Comparison of ENCODE assay signal across 8 cellular contexts in genomic region chr3:31532587-31533168, GRCh38. TPM values are rescaled to one million over a fixed set of nuclear protein-coding genes. Genes with fewer than 3 reads are reported as not detected.
DNase-seq lines count a peak whose midpoint lies in the region; ATAC-seq and TF ChIP-seq lines count a peak whose summit lies in the region.

STT3B (plus strand) TSS chr3:31532925; CDS start chr3:31532999, 74 bp downstream.

- WGBS in body of pancreas, 2 donors, result 0 to 1% methylated on average over 17 to 63 of the region's 68 CpGs
- 1% methylated on average over 58 of the region's 68 CpGs for WGBS in smooth muscle cell (ENCODE audit: low lambda C conversion rate)

- no peak within 1 kb of the TSS; the same call in 2 of the 3 replicates for H3K4me3 Mint-ChIP-seq in GM23338
- peak within 1 kb of the TSS; percentile 98 for H3K4me3 Mint-ChIP-seq in T-helper 1 cell treated with Interleukin-12 subunit alpha and Interleukin-12 subunit beta and Interleukin-4 antibody, amounts not matched to agents 30 μg/mL and 1 μg/mL, for 36 hours

- H3K36me3 ChIP-seq in GM23338 (ENCODE audit: insufficient read depth) (no peaks in the 10 kb centered on the region), body of pancreas (replicated peaks in 1 of 2; ENCODE audit: insufficient read depth in 1 of 2, low read depth in 2 of 2) (no peaks in the 10 kb centered on the region), iPS-20b (ENCODE audit: insufficient read depth, low read depth, low read length) (no peaks in the 10 kb centered on the region), smooth muscle cell (ENCODE audit: low read depth) (no peaks in the 10 kb centered on the region)

- POLR2A ChIA-PET in GM10248 (lab: Yijun Ruan, JAX), result interaction anchor here (0.7 to 2.4 kb wide), 10 partner anchors 13 to 297 kb away, joined by 3 to 12 read pairs (median 4); no protein-coding TSS in a partner anchor

- H3K9me3 Mint-ChIP-seq in GM23338, result no peaks in the 10 kb centered on the region; the same call in 2 of the 3 replicates
- no peaks in the 10 kb centered on the region for H3K9me3 Mint-ChIP-seq in T-helper 1 cell treated with Interleukin-12 subunit alpha and Interleukin-12 subunit beta and Interleukin-4 antibody, amounts not matched to agents 30 μg/mL and 1 μg/mL, for 36 hours

- H4K20me1 ChIP-seq in GM23338 (replicated peaks; ENCODE audit: insufficient read depth) (peaks cover 35% of the 10 kb centered on the region), smooth muscle cell (ENCODE audit: low read depth) (peaks cover 47% of the 10 kb centered on the region)

- H3K79me2 ChIP-seq in GM23338 (replicated peaks; ENCODE audit: insufficient read depth), result peaks cover 44% of the 10 kb centered on the region
- peaks cover 47% of the 10 kb centered on the region for H3K79me2 ChIP-seq in smooth muscle cell (ENCODE audit: low read depth)

- TF ChIP-seq CTCF in GM10248 (IDR thresholded peaks at IDR 0.05; ENCODE audit: control extremely low read depth, extremely low read depth, low read depth, missing control alignments) (no peak), GM23338 (conservative IDR thresholded peaks at IDR 0.05; ENCODE audit: low read depth in 2 of 2) (no peak; a peak in 1 of 4 replicates), body of pancreas (IDR thresholded peaks at IDR 0.05) (no peak), smooth muscle cell (IDR thresholded peaks at IDR 0.05; ENCODE audit: borderline replicate concordance, insufficient read depth, poor library complexity, severe bottlenecking) (no peak)

- DNase-seq in GM10248 (ENCODE audit: extremely low spot score), result peak; percentile 78
- DNase-seq in GM23338 (ENCODE audit: low spot score), result peak; percentile 81
- peak; percentile 81 to 92 for DNase-seq in Kasumi-1 (lab: John Stamatoyannopoulos, UW)
- DNase-seq in body of pancreas, result peak; percentile 77 to 81 (median 79)
- no peak for DNase-seq in smooth muscle cell (lab: John Stamatoyannopoulos, UW; ENCODE audit: unreplicated experiment)
- DNase-seq in NCI-H187 treated with DMSO at 0.1 percent for 48 hours (lab: John Stamatoyannopoulos, UW), result no peak

- H3K27ac Mint-ChIP-seq in GM23338, result peak within 1 kb of the TSS; percentile 99
- peak within 1 kb of the TSS; percentile 99 for H3K27ac Mint-ChIP-seq in T-helper 1 cell treated with Interleukin-12 subunit alpha and Interleukin-12 subunit beta and Interleukin-4 antibody, amounts not matched to agents 30 μg/mL and 1 μg/mL, for 36 hours

- H3K27ac ChIP-seq in GM23338 (ENCODE audit: low read depth), result peak within 1 kb of the TSS; percentile 99
- peak within 1 kb of the TSS; percentile 92 to 99 (median 96) for H3K27ac ChIP-seq in body of pancreas
- H3K27ac ChIP-seq in iPS-20b (ENCODE audit: low read length), result peak within 1 kb of the TSS; percentile 84
- H3K27ac ChIP-seq in smooth muscle cell (ENCODE audit: low read depth), result peak within 1 kb of the TSS; percentile 96

- H3F3A ChIP-seq in GM23338 (replicated peaks; ENCODE audit: low read depth) (peaks cover 4% of the 10 kb centered on the region; the same call in 1 of the 2 replicates), smooth muscle cell (ENCODE audit: low read depth) (no peaks in the 10 kb centered on the region)

- H3K9me2 ChIP-seq in GM23338 (ENCODE audit: insufficient read depth), result no peaks in the 10 kb centered on the region

- H3K9ac ChIP-seq in iPS-20b (ENCODE audit: low read depth, low read length) (peak within 1 kb of the TSS; percentile 94), smooth muscle cell (ENCODE audit: low read depth) (peak within 1 kb of the TSS; percentile 88)

- intact Hi-C loops in body of pancreas (cut with DNase I), result no loop called here

- H3K27me3 Mint-ChIP-seq in GM23338 (ENCODE audit: insufficient read depth, low read depth, poor library complexity), result peaks cover 7% of the 10 kb centered on the region
- H3K27me3 Mint-ChIP-seq in T-helper 1 cell treated with Interleukin-12 subunit alpha and Interleukin-12 subunit beta and Interleukin-4 antibody, amounts not matched to agents 30 μg/mL and 1 μg/mL, for 36 hours (ENCODE audit: low read depth), result no peaks in the 10 kb centered on the region

- H2AFZ ChIP-seq in GM23338 (peak within 1 kb of the TSS; percentile 53), smooth muscle cell (ENCODE audit: low read depth) (peak within 1 kb of the TSS; percentile 97)

- no peaks in the 10 kb centered on the region for H3K36me3 Mint-ChIP-seq in GM23338 (ENCODE audit: low read depth)
- peaks cover 7% of the 10 kb centered on the region for H3K36me3 Mint-ChIP-seq in T-helper 1 cell treated with Interleukin-12 subunit alpha and Interleukin-12 subunit beta and Interleukin-4 antibody, amounts not matched to agents 30 μg/mL and 1 μg/mL, for 36 hours (ENCODE audit: low read depth)

- peak; percentile 95 to 98 (median 97) for TF ChIP-seq POLR2A in body of pancreas (IDR thresholded peaks at IDR 0.05)

- H3K4me2 ChIP-seq in GM23338 (peak within 1 kb of the TSS; percentile 87), smooth muscle cell (peak within 1 kb of the TSS; percentile 97)

- CTCF ChIA-PET in GM10248 (lab: Yijun Ruan, JAX), result interaction anchor here (0.7 to 3.1 kb wide), 22 partner anchors 9 to 763 kb away, joined by 3 to 14 read pairs (median 4); no protein-coding TSS in a partner anchor

- H3K4me3 ChIP-seq in GM23338, result peak within 1 kb of the TSS; percentile 81
- H3K4me3 ChIP-seq in body of pancreas, result peak within 1 kb of the TSS; percentile 94 to 99
- H3K4me3 ChIP-seq in iPS-20b (ENCODE audit: low read length), result peak within 1 kb of the TSS; percentile 90
- peak within 1 kb of the TSS; percentile 96 for H3K4me3 ChIP-seq in smooth muscle cell

- H3K9me3 ChIP-seq in body of pancreas, result no peaks in the 10 kb centered on the region
- H3K9me3 ChIP-seq in iPS-20b (ENCODE audit: insufficient read depth, low read depth, low read length), result no peaks in the 10 kb centered on the region
- H3K9me3 ChIP-seq in smooth muscle cell (replicated peaks; ENCODE audit: low read depth), result no peaks in the 10 kb centered on the region

- ATAC-seq in GM23338 (peak; percentile 55), body of pancreas (peak; percentile 71)

- H3K4me1 ChIP-seq in GM23338 (ENCODE audit: insufficient read depth), result peaks cover 36% of the 10 kb centered on the region
- H3K4me1 ChIP-seq in body of pancreas, result peaks cover 41% of the 10 kb centered on the region
- H3K4me1 ChIP-seq in iPS-20b (ENCODE audit: insufficient read depth, low read length), result peaks cover 37% of the 10 kb centered on the region; the same call in 1 of the 2 replicates
- H3K4me1 ChIP-seq in smooth muscle cell (ENCODE audit: low read depth), result peaks cover 40% of the 10 kb centered on the region

- no peaks in the 10 kb centered on the region for H3K27me3 ChIP-seq in GM23338 (ENCODE audit: insufficient read depth)
- no peaks in the 10 kb centered on the region for H3K27me3 ChIP-seq in body of pancreas
- H3K27me3 ChIP-seq in iPS-20b (ENCODE audit: insufficient read depth, low read length), result no peaks in the 10 kb centered on the region
- H3K27me3 ChIP-seq in smooth muscle cell (ENCODE audit: low read depth), result peaks cover 4% of the 10 kb centered on the region

- H3K4me1 Mint-ChIP-seq in GM23338, result peaks cover 29% of the 10 kb centered on the region
- peaks cover 22% of the 10 kb centered on the region for H3K4me1 Mint-ChIP-seq in T-helper 1 cell treated with Interleukin-12 subunit alpha and Interleukin-12 subunit beta and Interleukin-4 antibody, amounts not matched to agents 30 μg/mL and 1 μg/mL, for 36 hours (ENCODE audit: low read depth)

TF ChIP-seq in GM23338, 12 proteins besides CTCF, POLR2A, EP300 and RAD21 (continues in another document):
- TF ChIP-seq ETS1 (IDR thresholded peaks at IDR 0.05) (peak; percentile 18; the same call in 1 of the 2 replicates), REST (IDR thresholded peaks at IDR 0.05; ENCODE audit: unreplicated experiment) (no peak)

RNA-seq across cellular contexts. Expression of gene STT3B, which starts in this region (rescaled TPM):
- 139 and 167 TPM in 2 replicates for total RNA-seq in GM23338 (2014; rRNA removed; shearing (Covaris generic))
- polyA plus RNA-seq in GM23338 (2016; fragmentation: Nextera tagmentation; extraction: Ambion mirVana), result 44.1 and 45.2 TPM in 2 replicates
- 10 to 100 TPM; 44.5 to 65.1 TPM for total RNA-seq in body of pancreas
- 191 and 214 TPM in 2 replicates for total RNA-seq in smooth muscle cell
- 79.1 and 82.0 TPM in 2 replicates for polyA plus RNA-seq in smooth muscle cell

Comparison
In these comparisons a context has a peak if more than half of its experiments do, and no peak if none do; other contexts are left out.
1. DNase-seq: peak in GM10248 (single experiment), GM23338 (single experiment), Kasumi-1 (2 of 2) and body of pancreas (4 of 4); none in smooth muscle cell (single experiment) and NCI-H187 treated with DMSO at 0.1 percent for 48 hours (single experiment).
2. Peak in every context shown above with its lines, with median percentiles within 50 percentile points of each other: H3K27ac ChIP-seq and H3K4me3 ChIP-seq.